In genomic region chr2:24984912-24985311, GRCh38 we compare ENCODE assay signal across 12 cellular contexts. TPM values are rescaled to one million over a fixed set of nuclear protein-coding genes. Genes with fewer than 3 reads are reported as not detected.
DNase-seq lines count a peak whose midpoint lies in the region; ATAC-seq and TF ChIP-seq lines count a peak whose summit lies in the region.
"Had no signal": no experiment of that assay in that cellular context is flagged by ENCODE, and none has a peak within 500 bp of the region (broad histone marks: within the 10 kb centered on the region; RNA-seq: fewer than 3 reads in every experiment).

No MANE protein-coding gene starts in this region.

- no peaks in the 10 kb centered on the region for H3K9me3 ChIP-seq in body of pancreas
- no peaks in the 10 kb centered on the region for H3K9me3 ChIP-seq in transverse colon
- H3K9me3 ChIP-seq: A549, HAP-1, spleen, upper lobe of left lung had no signal

- TF ChIP-seq EP300 in transverse colon (IDR thresholded peaks at IDR 0.05; ENCODE audit: low read depth): no peak

- WGBS in body of pancreas, 2 donors: 41 to 63% methylated on average over 8 of the region's 8 CpGs
- WGBS in transverse colon (ENCODE audit: low coverage in 1 of 2), 2 donors: 40 to 53% methylated on average over 3 to 8 of the region's 8 CpGs

- H3K27me3 ChIP-seq in body of pancreas (no peaks in the 10 kb centered on the region), transverse colon (no peaks in the 10 kb centered on the region)
- H3K27me3 ChIP-seq: spleen, upper lobe of left lung had no signal

- peaks cover 7% of the 10 kb centered on the region for H3K4me1 ChIP-seq in body of pancreas
- H3K4me1 ChIP-seq in transverse colon: peaks cover 0 to 16% (median 7%) of the 10 kb centered on the region in 4 donors
- H3K4me1 ChIP-seq: A549, HAP-1 had no signal

- TF ChIP-seq POLR2A in body of pancreas (IDR thresholded peaks at IDR 0.05): no peak
- TF ChIP-seq POLR2A in transverse colon (IDR thresholded peaks at IDR 0.05): no peak

- H3K27ac ChIP-seq in body of pancreas (no peak overlapping the region), transverse colon (peak overlapping the region in 3 of 4 donors; percentile 26 to 60 (median 59))
- H3K27ac ChIP-seq: A549, spleen, upper lobe of left lung had no signal

- H3K36me3 ChIP-seq in body of pancreas (replicated peaks in 1 of 2; ENCODE audit: insufficient read depth in 1 of 2, low read depth in 2 of 2) (no peaks in the 10 kb centered on the region), transverse colon (no peaks in the 10 kb centered on the region)
- H3K36me3 ChIP-seq: HAP-1, upper lobe of left lung had no signal

- no peak overlapping the region for H3K4me3 ChIP-seq in body of pancreas
- H3K4me3 ChIP-seq in transverse colon: no peak overlapping the region
- H3K4me3 ChIP-seq: A549, HAP-1, spleen, upper lobe of left lung had no signal

- intact Hi-C loops in body of pancreas (cut with DNase I): loop anchor here (5.0 kb wide), 1 partner anchor 147 kb away; no protein-coding TSS in a partner anchor
- intact Hi-C loops in transverse colon (cut with DNase I; ENCODE audit: low total_unique reads): loop anchor here (5.0 kb wide), 1 partner anchor 57 kb away; the partner anchor contains the start of gene EFR3B

- DNase-seq in NCI-H345 (lab: John Stamatoyannopoulos, UW) (peak; percentile 52), NCI-H345 treated with DMSO at 0.1 percent for 48 hours (lab: John Stamatoyannopoulos, UW; ENCODE audit: unreplicated experiment) (no peak), body of pancreas (peak in 3 of 4 donors; percentile 15 to 44 (median 16)), islet precursor cell (peak; percentile 80), transverse colon (peak; percentile 18)
- DNase-seq in effector CD4-positive, alpha-beta T cell: no peak
- DNase-seq in activated T-cell treated with anti-CD3 and anti-CD28 coated beads, Interleukin-2, amount 50 U/mL, for 1 hour: no peak
- DNase-seq: spleen, upper lobe of left lung had no signal

- ATAC-seq in body of pancreas: no peak
- no peak for ATAC-seq in GM21360 (IDR thresholded peaks at IDR 0.05; ENCODE audit: unreplicated experiment)
- ATAC-seq: A549 had no signal

- in situ Hi-C loops in transverse colon (cut with MboI; ENCODE audit: low pct_ligation_motif_present in 1 of 4, low pct_unique_long_range_greater_than_20kb in 1 of 4, low sequenced_read_pairs in 3 of 4): loop anchor here in 2 of 4 donors (10.0 kb wide), 1 partner anchor 150 kb away; no protein-coding TSS in a partner anchor

- TF ChIP-seq CTCF in body of pancreas (IDR thresholded peaks at IDR 0.05): no peak
- no peak for TF ChIP-seq CTCF in transverse colon (IDR thresholded peaks at IDR 0.05)

RNA-seq across cellular contexts. Expression of gene DNAJC27, which starts 13.2 kb away (rescaled TPM):
- total RNA-seq in body of pancreas (10 to 100 TPM; 11.4 to 58.7 TPM), transverse colon (1 to 10 TPM; 4.0 to 7.6 (median 5.7) TPM)

RNA-seq across cellular contexts. Expression of gene EFR3B, which starts 57.0 kb away (rescaled TPM):
- total RNA-seq in body of pancreas (under 1 TPM; under 0.01 to 0.52 TPM), transverse colon (1 to 10 TPM in 2 of 4 donors, under 1 TPM in 2; under 0.01 to 1.4 (median 0.70) TPM)

Comparison
In these comparisons a context has a peak if more than half of its experiments do, and no peak if none do; other contexts are left out.
1. DNase-seq: peak in NCI-H345 (single experiment), body of pancreas (3 of 4), islet precursor cell (single experiment) and transverse colon (single experiment); none in NCI-H345 treated with DMSO at 0.1 percent for 48 hours (single experiment), effector CD4-positive, alpha-beta T cell (single experiment) and activated T-cell treated with anti-CD3 and anti-CD28 coated beads, Interleukin-2, amount 50 U/mL, for 1 hour (single experiment).
2. H3K27ac ChIP-seq: peak in transverse colon (3 of 4); none in body of pancreas (0 of 4).